In the genomic region with DNA sequence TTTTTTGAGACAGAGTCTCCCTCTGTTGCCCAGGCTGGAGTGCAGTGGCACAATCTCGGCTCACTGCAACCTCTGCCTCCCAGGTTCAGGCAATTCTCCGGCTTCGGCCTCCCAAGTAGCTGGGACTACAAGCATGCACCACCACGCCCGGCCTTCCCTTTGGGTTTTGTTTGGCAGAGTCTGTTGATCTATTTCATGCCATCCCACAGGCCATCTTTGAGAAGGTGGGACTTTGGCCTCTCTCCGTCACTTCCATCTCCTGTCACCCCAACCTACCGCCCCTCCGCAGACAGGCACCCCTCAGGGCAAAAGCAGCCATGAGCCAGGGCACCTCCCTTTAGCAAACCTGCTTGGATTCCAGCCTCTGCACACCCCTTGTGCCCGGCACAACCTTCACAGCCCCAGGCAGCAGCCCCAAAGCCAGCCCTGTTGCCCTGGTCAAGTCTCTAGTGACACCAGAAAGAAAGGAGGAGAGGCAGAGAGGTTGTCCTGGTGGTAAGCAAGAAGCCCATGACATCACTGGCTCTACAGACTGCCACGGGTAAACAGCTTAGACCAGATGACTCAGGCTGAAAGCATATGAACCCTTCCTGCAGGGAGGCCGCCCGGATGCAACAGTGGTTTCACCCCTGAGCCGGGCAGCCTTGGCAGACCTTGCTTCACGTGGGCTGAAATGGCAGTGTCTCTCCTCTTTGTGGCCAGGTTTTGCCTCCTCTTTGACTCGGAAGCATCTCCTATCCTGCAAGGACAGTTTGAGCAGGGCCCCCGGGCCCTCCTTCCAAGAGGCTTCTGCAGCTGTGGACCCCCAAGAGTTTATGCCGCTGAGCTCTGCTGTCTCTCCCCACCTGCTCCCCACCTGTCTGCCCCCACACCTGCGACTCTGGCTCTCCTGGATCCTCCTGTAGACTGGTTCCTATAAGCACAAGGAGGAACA, we compare ENCODE assay signal across 1 cellular context.
TF ChIP-seq lines count a peak whose summit lies in the region.

No MANE protein-coding gene starts in this region.

TF ChIP-seq in endothelial cell of umbilical vein, 7 proteins besides CTCF, POLR2A, EP300 and RAD21 (continued from another document):
- peak; percentile 91 for TF ChIP-seq MYC (IDR thresholded peaks at IDR 0.05; ENCODE audit: low read depth, low read length)
- TF ChIP-seq POLR2AphosphoS5 (IDR thresholded peaks at IDR 0.05; ENCODE audit: insufficient read depth, low read depth, low read length) = peak; percentile 92
- no peak for TF ChIP-seq GATA2 (IDR thresholded peaks at IDR 0.05; ENCODE audit: insufficient read depth, insufficient read length, low read depth, low read length)
- peak; percentile 93 for TF ChIP-seq JUN (IDR thresholded peaks at IDR 0.05; ENCODE audit: borderline replicate concordance, insufficient read depth, insufficient read length, low read depth)
- peak; percentile 86 for TF ChIP-seq FOS (IDR thresholded peaks at IDR 0.05; ENCODE audit: borderline replicate concordance, insufficient read depth, low read length)
